ENCODE assay signal across 2 cellular contexts in genomic region chr17:3728099-3728498, GRCh38.
TF ChIP-seq lines count a peak whose summit lies in the region.

No MANE protein-coding gene starts in this region.

TF ChIP-seq in HEK293, 187 proteins besides CTCF, POLR2A, EP300 and RAD21:
- TF ChIP-seq ZNF121 (tag by site-specific recombination; IDR thresholded peaks at IDR 0.05) = peak; percentile 79
TF ChIP-seq in HEK293: peak in this region for 1; not testable (repeated sequence) for 186.

TF ChIP-seq in K562, 482 proteins besides CTCF, POLR2A, EP300 and RAD21:
- peak; percentile 53; the same call in 1 of the 2 replicates for TF ChIP-seq ZNF121 (CRISPR knock-in tag; conservative IDR thresholded peaks at IDR 0.05)
